10 cellular contexts compared by ENCODE assay signal in the genomic region with DNA sequence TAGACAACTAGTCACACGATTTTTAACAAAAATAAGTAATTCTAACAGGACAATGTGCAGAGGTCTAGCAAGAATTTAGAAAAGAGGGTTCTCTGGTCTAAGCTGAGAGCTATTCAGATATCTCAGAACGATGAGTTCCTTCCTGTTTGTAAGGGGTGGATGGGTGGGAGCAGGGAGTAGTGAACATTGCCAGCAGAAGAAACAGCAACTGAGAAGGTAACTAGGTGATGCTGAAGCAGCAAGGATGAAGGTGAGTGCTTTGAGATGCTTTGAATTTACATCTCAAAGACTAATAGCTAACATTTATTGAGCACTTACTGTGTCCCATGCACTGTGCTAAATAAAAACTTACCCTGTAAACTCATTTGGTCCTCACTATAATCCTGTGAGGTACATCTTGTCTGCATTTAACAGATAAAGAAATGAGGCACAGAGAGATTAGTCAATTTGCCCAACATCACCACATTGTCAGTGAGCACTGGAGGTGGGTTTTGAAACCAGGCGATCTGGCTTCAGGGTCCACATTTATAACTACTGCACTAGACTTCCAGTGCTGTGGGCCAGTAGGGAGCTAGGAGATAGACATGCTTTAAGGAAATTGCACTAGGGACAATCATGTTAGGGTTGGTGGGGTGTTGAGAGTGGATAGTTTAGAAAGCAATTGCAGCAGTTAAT. TPM values are rescaled to one million over a fixed set of nuclear protein-coding genes. Genes with fewer than 3 reads are reported as not detected.
A peak's percentile ranks its signal among the peaks of the same experiment; 100 is the strongest.
DNase-seq lines count a peak whose midpoint lies in the region; ATAC-seq and TF ChIP-seq lines count a peak whose summit lies in the region.
"Had no signal": no experiment of that assay in that cellular context is flagged by ENCODE, and none has a peak within 500 bp of the region (broad histone marks: within the 10 kb centered on the region; RNA-seq: fewer than 3 reads in every experiment).

No MANE protein-coding gene starts in this region.

- peak overlapping the region; percentile 44 for H3K27ac Mint-ChIP-seq in HFFc6
- peak overlapping the region; percentile 16 to 78 for H3K27ac Mint-ChIP-seq in activated naive CD4-positive, alpha-beta T cell treated with anti-CD3 and anti-CD28 coated beads, Interleukin-2, amount 50 U/mL, for 72 hours
- peak overlapping the region in 9 of 10 donors; percentile 29 to 82 (median 63) for H3K27ac Mint-ChIP-seq in naive thymus-derived CD8-positive, alpha-beta T cell

- no peak overlapping the region for H3K4me3 Mint-ChIP-seq in HFFc6
- H3K4me3 Mint-ChIP-seq in naive thymus-derived CD8-positive, alpha-beta T cell, result no peak overlapping the region

- POLR2A ChIA-PET in naive thymus-derived CD8-positive, alpha-beta T cell (lab: Charles Lee), result interaction anchor here (1.2 to 21.1 kb wide), 8 partner anchors 13 to 99 kb away, joined by 3 to 510 read pairs (median 10); partner anchors contain the start of genes BRD2, HLA-DMA and HLA-DMB

- H3K9me3 Mint-ChIP-seq in HFFc6, result no peaks in the 10 kb centered on the region
- H3K9me3 Mint-ChIP-seq in activated naive CD4-positive, alpha-beta T cell treated with anti-CD3 and anti-CD28 coated beads, Interleukin-2, amount 50 U/mL, for 72 hours, result no peaks in the 10 kb centered on the region
- H3K9me3 Mint-ChIP-seq in naive thymus-derived CD8-positive, alpha-beta T cell, result no peaks in the 10 kb centered on the region

- TF ChIP-seq CTCF in HFFc6 (IDR thresholded peaks at IDR 0.05) (no peak), GM20000 (IDR thresholded peaks at IDR 0.05; ENCODE audit: extremely low read depth, missing control alignments) (no peak)

- DNase-seq in DMS53 (lab: John Stamatoyannopoulos, UW), result peak; percentile 37
- no peak for DNase-seq in DMS53 treated with DMSO at 0.1 percent for 48 hours (lab: John Stamatoyannopoulos, UW; ENCODE audit: unreplicated experiment)
- DNase-seq in HFFc6, result no peak
- no peak for DNase-seq in activated naive CD4-positive, alpha-beta T cell treated with anti-CD3 and anti-CD28 coated beads, Interleukin-2, amount 50 U/mL, for 72 hours (ENCODE audit: low spot score in 2 of 2)
- no peak for DNase-seq in naive thymus-derived CD8-positive, alpha-beta T cell
- no peak for DNase-seq in GM20000 (ENCODE audit: low spot score)
- DNase-seq: 8988T had no signal

- ATAC-seq in activated naive CD4-positive, alpha-beta T cell treated with anti-CD3 and anti-CD28 coated beads, Interleukin-2, amount 50 U/mL, for 72 hours, result peak; percentile 11 to 26
- ATAC-seq in naive thymus-derived CD8-positive, alpha-beta T cell, result peak in 1 of 2 donors; percentile 11
- ATAC-seq in HG02981 (IDR thresholded peaks at IDR 0.05; ENCODE audit: unreplicated experiment) (no peak), GM21576 (IDR thresholded peaks at IDR 0.05; ENCODE audit: unreplicated experiment) (no peak)

- H3K27me3 Mint-ChIP-seq in HFFc6 (ENCODE audit: insufficient read depth), result peaks cover 24% of the 10 kb centered on the region
- H3K27me3 Mint-ChIP-seq in naive thymus-derived CD8-positive, alpha-beta T cell, result no peaks in the 10 kb centered on the region

- peaks cover 19% of the 10 kb centered on the region for H3K4me1 Mint-ChIP-seq in HFFc6 (ENCODE audit: low read depth)
- peaks cover 12 to 34% (median 27%) of the 10 kb centered on the region in 4 donors for H3K4me1 Mint-ChIP-seq in naive thymus-derived CD8-positive, alpha-beta T cell

- peaks cover 27% of the 10 kb centered on the region for H3K36me3 Mint-ChIP-seq in HFFc6 (ENCODE audit: low read depth)
- H3K36me3 Mint-ChIP-seq in activated naive CD4-positive, alpha-beta T cell treated with anti-CD3 and anti-CD28 coated beads, Interleukin-2, amount 50 U/mL, for 72 hours, result peaks cover 8 to 19% of the 10 kb centered on the region in 2 donors
- peaks cover 8 to 33% (median 13%) of the 10 kb centered on the region in 3 donors for H3K36me3 Mint-ChIP-seq in naive thymus-derived CD8-positive, alpha-beta T cell

RNA-seq across cellular contexts. Expression of gene BRD2, which starts 15.7 kb away (rescaled TPM):
- 100 to 1,000 TPM; 147 to 163 (median 157) TPM for total RNA-seq in HFFc6 (2021; fragmentation: NEBNext Ultra II Directional; extraction: Animal tissue kit (Norgen Biotek cat#: 25700))
- total RNA-seq in activated naive CD4-positive, alpha-beta T cell treated with anti-CD3 and anti-CD28 coated beads, Interleukin-2, amount 50 U/mL, for 72 hours, result 100 to 1,000 TPM; 216 to 254 TPM
- total RNA-seq in naive thymus-derived CD8-positive, alpha-beta T cell, result 100 to 1,000 TPM; 454 to 455 TPM
- polyA plus RNA-seq in naive thymus-derived CD8-positive, alpha-beta T cell, result 10 to 100 TPM; 24.5 to 72.8 (median 29.8) TPM

RNA-seq across cellular contexts. Expression of gene HLA-DOA, which starts 25.3 kb away (rescaled TPM):
- total RNA-seq in HFFc6 (2021; fragmentation: NEBNext Ultra II Directional; extraction: Animal tissue kit (Norgen Biotek cat#: 25700)), result not detected
- 1 to 10 TPM; 1.8 to 3.2 TPM for total RNA-seq in activated naive CD4-positive, alpha-beta T cell treated with anti-CD3 and anti-CD28 coated beads, Interleukin-2, amount 50 U/mL, for 72 hours
- total RNA-seq in naive thymus-derived CD8-positive, alpha-beta T cell, result 10 to 100 TPM; 50.7 to 51.7 TPM
- polyA plus RNA-seq in naive thymus-derived CD8-positive, alpha-beta T cell, result 10 to 100 TPM; 26.4 to 61.0 (median 33.2) TPM
- total RNA-seq: glomerular endothelial cell had no signal

RNA-seq across cellular contexts. Expression of gene HLA-DMA, which starts 31.2 kb away (rescaled TPM):
- 1 to 10 TPM; 2.0 to 3.1 (median 2.2) TPM for total RNA-seq in HFFc6 (2021; fragmentation: NEBNext Ultra II Directional; extraction: Animal tissue kit (Norgen Biotek cat#: 25700))
- total RNA-seq in activated naive CD4-positive, alpha-beta T cell treated with anti-CD3 and anti-CD28 coated beads, Interleukin-2, amount 50 U/mL, for 72 hours, result 10 to 100 TPM; 23.0 to 33.5 TPM
- total RNA-seq in naive thymus-derived CD8-positive, alpha-beta T cell, result 10 to 100 TPM; 38.7 to 39.7 TPM
- polyA plus RNA-seq in naive thymus-derived CD8-positive, alpha-beta T cell, result 10 to 100 TPM; 23.7 to 37.4 (median 26.9) TPM

RNA-seq across cellular contexts. Expression of gene HLA-DMB, which starts 43.3 kb away (rescaled TPM):
- total RNA-seq in HFFc6 (2021; fragmentation: NEBNext Ultra II Directional; extraction: Animal tissue kit (Norgen Biotek cat#: 25700)), result not detected
- 1 to 10 TPM; 2.8 to 4.5 TPM for total RNA-seq in activated naive CD4-positive, alpha-beta T cell treated with anti-CD3 and anti-CD28 coated beads, Interleukin-2, amount 50 U/mL, for 72 hours
- 10 to 100 TPM; 23.0 to 23.5 TPM for total RNA-seq in naive thymus-derived CD8-positive, alpha-beta T cell
- polyA plus RNA-seq in naive thymus-derived CD8-positive, alpha-beta T cell, result 10 to 100 TPM; 10.8 to 22.5 (median 16.8) TPM

Comparison
In these comparisons a context has a peak if more than half of its experiments do, and no peak if none do; other contexts are left out.
1. ATAC-seq: peak in activated naive CD4-positive, alpha-beta T cell treated with anti-CD3 and anti-CD28 coated beads, Interleukin-2, amount 50 U/mL, for 72 hours (2 of 2); none in HG02981 (single experiment) and GM21576 (single experiment).
2. RNA of gene HLA-DOA, which starts 25.3 kb away (total RNA-seq): 50.7 to 51.7 TPM in naive thymus-derived CD8-positive, alpha-beta T cell; 1.8 to 3.2 TPM in activated naive CD4-positive, alpha-beta T cell treated with anti-CD3 and anti-CD28 coated beads, Interleukin-2, amount 50 U/mL, for 72 hours and not detected in HFFc6; every median in the first group is over 10 times any median in the second.
3. RNA of gene HLA-DMA, which starts 31.2 kb away (total RNA-seq): 38.7 to 39.7 TPM in naive thymus-derived CD8-positive, alpha-beta T cell and 23.0 to 33.5 TPM in activated naive CD4-positive, alpha-beta T cell treated with anti-CD3 and anti-CD28 coated beads, Interleukin-2, amount 50 U/mL, for 72 hours; 2.0 to 3.1 TPM in HFFc6; every median in the first group is over 4 times any median in the second.
4. Peak in every context shown above with its lines, with median percentiles within 50 percentile points of each other: H3K27ac Mint-ChIP-seq.